In genomic region chr5:87116821-87117512, GRCh38 we compare ENCODE assay signal across 8 cellular contexts.
DNase-seq lines count a peak whose midpoint lies in the region; ATAC-seq and TF ChIP-seq lines count a peak whose summit lies in the region.

No MANE protein-coding gene starts in this region.

- H3K4me3 Mint-ChIP-seq in activated T-cell treated with anti-CD3 and anti-CD28 coated beads, Interleukin-2, amount 50 U/mL, for 72 hours: no peak overlapping the region
- H3K4me3 Mint-ChIP-seq in stimulated activated effector memory CD8-positive, alpha-beta T cell treated with anti-CD3 and anti-CD28 coated beads, Interleukin-12 subunit alpha, Interleukin-12 subunit beta, amount 100 ng/mL, for 72 hours: no peak overlapping the region

- H3K9me3 ChIP-seq in MM.1S (replicated peaks; ENCODE audit: insufficient read depth, low read length): no peaks in the 10 kb centered on the region

- H3K36me3 ChIP-seq in MM.1S (replicated peaks; ENCODE audit: insufficient read depth, low read length): no peaks in the 10 kb centered on the region

- H3K9me3 Mint-ChIP-seq in activated T-cell treated with anti-CD3 and anti-CD28 coated beads, Interleukin-2, amount 50 U/mL, for 72 hours: no peaks in the 10 kb centered on the region
- H3K9me3 Mint-ChIP-seq in stimulated activated effector memory CD8-positive, alpha-beta T cell treated with anti-CD3 and anti-CD28 coated beads, Interleukin-12 subunit alpha, Interleukin-12 subunit beta, amount 100 ng/mL, for 72 hours: no peaks in the 10 kb centered on the region

- no peak overlapping the region for H2AFZ ChIP-seq in MM.1S (ENCODE audit: low read length)

- ATAC-seq in activated T-cell treated with anti-CD3 and anti-CD28 coated beads, Interleukin-2, amount 50 U/mL, for 72 hours (replicated peaks in 1 of 2): peak; percentile 74
- ATAC-seq in HG02642 (IDR thresholded peaks at IDR 0.05; ENCODE audit: poor library complexity, unreplicated experiment): peak; percentile 88
- peak; percentile 79 for ATAC-seq in stimulated activated effector memory CD8-positive, alpha-beta T cell treated with anti-CD3 and anti-CD28 coated beads, Interleukin-12 subunit alpha, Interleukin-12 subunit beta, amount 100 ng/mL, for 72 hours

- peak overlapping the region; percentile 57 for H3K27ac Mint-ChIP-seq in activated T-cell treated with anti-CD3 and anti-CD28 coated beads, Interleukin-2, amount 50 U/mL, for 72 hours
- peak overlapping the region; percentile 18 for H3K27ac Mint-ChIP-seq in stimulated activated effector memory CD8-positive, alpha-beta T cell treated with anti-CD3 and anti-CD28 coated beads, Interleukin-12 subunit alpha, Interleukin-12 subunit beta, amount 100 ng/mL, for 72 hours

- H3K36me3 Mint-ChIP-seq in activated T-cell treated with anti-CD3 and anti-CD28 coated beads, Interleukin-2, amount 50 U/mL, for 72 hours (ENCODE audit: insufficient read depth in 2 of 2): no peaks in the 10 kb centered on the region
- H3K36me3 Mint-ChIP-seq in stimulated activated effector memory CD8-positive, alpha-beta T cell treated with anti-CD3 and anti-CD28 coated beads, Interleukin-12 subunit alpha, Interleukin-12 subunit beta, amount 100 ng/mL, for 72 hours: no peaks in the 10 kb centered on the region

- H3K4me1 ChIP-seq in MM.1S (ENCODE audit: low read length): peaks cover 78% of the 10 kb centered on the region

- peak in 1 of 2 donors; percentile 18 for DNase-seq in activated T-cell treated with anti-CD3 and anti-CD28 coated beads, Interleukin-2, amount 50 U/mL, for 72 hours
- DNase-seq in activated T-cell treated with anti-CD3 and anti-CD28 coated beads, Interleukin-2, amount 50 U/mL, for 48 hours: no peak
- DNase-seq in MM.1S (peak; percentile 85), NCI-H345 treated with DMSO at 0.1 percent for 48 hours (lab: John Stamatoyannopoulos, UW; ENCODE audit: unreplicated experiment) (no peak), NCI-H1105 (lab: John Stamatoyannopoulos, UW) (no peak)
- DNase-seq in stimulated activated effector memory CD8-positive, alpha-beta T cell treated with anti-CD3 and anti-CD28 coated beads, Interleukin-12 subunit alpha, Interleukin-12 subunit beta, amount 100 ng/mL, for 72 hours (ENCODE audit: low spot score in 2 of 2): no peak
- DNase-seq in activated CD4-positive, alpha-beta T cell treated with anti-CD3 and anti-CD28 coated beads, Interleukin-2, amount 50 U/mL, for 4 hours: no peak

- peaks cover 46% of the 10 kb centered on the region for H3F3A ChIP-seq in MM.1S (ENCODE audit: insufficient read depth, low read length)

- H3K9ac ChIP-seq in MM.1S (ENCODE audit: low read length): no peak overlapping the region; the same call in 1 of the 2 replicates

- H3K4me2 ChIP-seq in MM.1S (ENCODE audit: low read depth, low read length): peak overlapping the region; percentile 46; the same call in 1 of the 2 replicates

- peak overlapping the region; percentile 79; the same call in 1 of the 2 replicates for H3K27ac ChIP-seq in MM.1S (ENCODE audit: low read length)

- peaks cover 56% of the 10 kb centered on the region for H3K4me1 Mint-ChIP-seq in activated T-cell treated with anti-CD3 and anti-CD28 coated beads, Interleukin-2, amount 50 U/mL, for 72 hours (ENCODE audit: low read depth)
- H3K4me1 Mint-ChIP-seq in stimulated activated effector memory CD8-positive, alpha-beta T cell treated with anti-CD3 and anti-CD28 coated beads, Interleukin-12 subunit alpha, Interleukin-12 subunit beta, amount 100 ng/mL, for 72 hours: peaks cover 39% of the 10 kb centered on the region

- no peak for TF ChIP-seq CTCF in MM.1S (IDR thresholded peaks at IDR 0.05; ENCODE audit: low read length)

- no peaks in the 10 kb centered on the region for H3K27me3 Mint-ChIP-seq in activated T-cell treated with anti-CD3 and anti-CD28 coated beads, Interleukin-2, amount 50 U/mL, for 72 hours (ENCODE audit: low read depth)

- no peaks in the 10 kb centered on the region for H4K20me1 ChIP-seq in MM.1S (ENCODE audit: insufficient read depth, low read length)

- no peaks in the 10 kb centered on the region for H3K79me2 ChIP-seq in MM.1S (ENCODE audit: low read length)

- H3K27me3 ChIP-seq in MM.1S (replicated peaks; ENCODE audit: insufficient read depth, low read length): no peaks in the 10 kb centered on the region

- no peaks in the 10 kb centered on the region for H3K9me2 ChIP-seq in MM.1S (replicated peaks; ENCODE audit: insufficient read depth, low read length)

- H3K4me3 ChIP-seq in MM.1S (ENCODE audit: low read length): no peak overlapping the region
